Comparison of ENCODE assay signal across 1 cellular context in the genomic region with DNA sequence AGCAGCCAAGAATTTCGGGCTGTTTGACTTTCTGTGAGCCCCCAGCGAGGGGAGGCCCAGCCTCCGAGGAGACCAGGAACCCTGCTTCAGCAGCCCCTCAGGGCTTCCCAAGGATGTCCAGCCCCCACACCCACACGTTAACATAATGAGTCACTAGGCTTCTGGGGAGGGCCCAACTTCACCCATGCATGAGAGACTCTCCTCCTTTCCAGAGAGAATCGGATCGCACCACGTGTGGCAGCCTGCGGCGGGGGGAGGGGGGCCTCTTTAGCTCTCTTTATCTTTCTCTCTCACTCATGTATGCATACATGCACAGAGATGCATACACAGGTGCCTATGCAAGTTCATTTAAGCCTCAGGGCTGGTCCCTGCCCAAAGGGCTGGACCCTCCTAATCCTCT.
TF ChIP-seq lines count a peak whose summit lies in the region.

No MANE protein-coding gene starts in this region.

TF ChIP-seq in WTC11, 78 proteins besides CTCF, POLR2A, EP300 and RAD21 (continued from another document):
- TF ChIP-seq ZNF532 (CRISPR knock-in tag; IDR thresholded peaks at IDR 0.05; ENCODE audit: borderline replicate concordance) = no peak
- TF ChIP-seq GABPB1 (CRISPR knock-in tag; IDR thresholded peaks at IDR 0.05) = no peak
- no peak for TF ChIP-seq FOXP1 (CRISPR knock-in tag; IDR thresholded peaks at IDR 0.05; ENCODE audit: borderline replicate concordance)
- no peak for TF ChIP-seq ZNF121 (CRISPR knock-in tag; IDR thresholded peaks at IDR 0.05)
- TF ChIP-seq FOXP4 (CRISPR knock-in tag; IDR thresholded peaks at IDR 0.05) = no peak
- TF ChIP-seq CREB1 (CRISPR knock-in tag; IDR thresholded peaks at IDR 0.05) = no peak
- TF ChIP-seq, protein P1, sequence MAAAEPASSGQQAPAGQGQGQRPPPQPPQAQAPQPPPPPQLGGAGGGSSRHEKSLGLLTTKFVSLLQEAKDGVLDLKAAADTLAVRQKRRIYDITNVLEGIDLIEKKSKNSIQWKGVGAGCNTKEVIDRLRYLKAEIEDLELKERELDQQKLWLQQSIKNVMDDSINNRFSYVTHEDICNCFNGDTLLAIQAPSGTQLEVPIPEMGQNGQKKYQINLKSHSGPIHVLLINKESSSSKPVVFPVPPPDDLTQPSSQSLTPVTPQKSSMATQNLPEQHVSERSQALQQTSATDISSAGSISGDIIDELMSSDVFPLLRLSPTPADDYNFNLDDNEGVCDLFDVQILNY (CRISPR knock-in tag; IDR thresholded peaks at IDR 0.05) = no peak
- no peak for TF ChIP-seq GRHL2 (CRISPR knock-in tag; IDR thresholded peaks at IDR 0.05; ENCODE audit: insufficient replicate concordance, severe bottlenecking)
